Comparison of ENCODE assay signal across 1 cellular context in the genomic region with DNA sequence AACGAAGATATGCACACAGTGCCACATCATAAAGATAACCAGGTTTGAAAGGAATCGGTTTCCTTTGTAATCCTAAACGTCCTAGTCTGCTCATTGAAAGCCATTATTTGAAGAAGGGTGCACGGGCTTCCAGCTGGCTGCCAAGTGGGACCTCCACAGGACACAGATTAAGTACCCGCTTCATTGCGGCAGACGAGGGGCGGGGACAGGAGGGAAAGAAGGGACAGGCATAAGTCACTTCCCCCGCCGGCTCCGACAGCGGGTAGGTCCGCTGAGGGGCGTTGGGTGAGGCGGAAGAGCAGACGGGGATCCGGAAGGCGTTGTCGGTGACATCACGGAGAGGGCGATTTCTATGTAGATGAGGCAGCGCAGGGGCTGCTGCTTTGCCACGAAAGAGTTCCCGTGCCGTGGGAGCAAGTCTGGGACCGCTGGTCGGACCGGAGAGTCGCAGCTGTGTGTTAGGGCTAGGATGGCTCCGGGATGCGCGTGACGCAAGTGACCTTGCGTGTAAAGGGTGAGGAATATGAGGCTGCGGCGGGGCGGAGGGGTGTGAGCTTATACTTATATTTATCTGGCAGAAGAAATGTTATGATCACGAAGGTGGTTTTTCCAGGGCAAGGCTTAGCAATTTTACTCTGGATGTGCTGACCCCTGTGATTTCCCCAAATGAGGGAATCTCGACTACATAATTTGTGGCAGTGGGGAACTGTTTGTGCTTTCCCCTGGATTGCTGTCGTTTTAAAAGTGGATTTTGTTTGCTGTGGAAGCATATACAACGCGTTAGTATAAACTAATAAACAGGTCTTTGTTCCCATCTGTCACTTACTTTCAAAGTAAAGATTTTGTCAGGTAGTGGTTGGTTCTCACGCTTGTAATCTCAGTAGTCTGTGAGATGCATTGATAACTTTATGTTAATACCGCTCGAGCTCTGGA.
TF ChIP-seq lines count a peak whose summit lies in the region.
"Not testable (repeated sequence)": the region's sequence is repeated elsewhere in the genome, so short reads cannot be mapped to it uniquely, and the experiment has no call there.

No MANE protein-coding gene starts in this region.

TF ChIP-seq in HepG2, 621 proteins besides CTCF, POLR2A, EP300 and RAD21 (continued from another document and continues in another):
- peak; percentile 99 for TF ChIP-seq SNAPC4 (CRISPR knock-in tag; IDR thresholded peaks at IDR 0.05)
- TF ChIP-seq HOXA3 (CRISPR knock-in tag; IDR thresholded peaks at IDR 0.05), result peak; percentile 93
- TF ChIP-seq ZNF629 (CRISPR knock-in tag; conservative IDR thresholded peaks at IDR 0.05), result peak; percentile 27; the same call in 1 of the 2 replicates
- peak; percentile 62 for TF ChIP-seq HNRNPLL (IDR thresholded peaks at IDR 0.05; ENCODE audit: low read depth, low read length, poor library complexity, severe bottlenecking)
- TF ChIP-seq ZNF143 (CRISPR knock-in tag; IDR thresholded peaks at IDR 0.05), result peak; percentile 77
- TF ChIP-seq, protein P1, sequence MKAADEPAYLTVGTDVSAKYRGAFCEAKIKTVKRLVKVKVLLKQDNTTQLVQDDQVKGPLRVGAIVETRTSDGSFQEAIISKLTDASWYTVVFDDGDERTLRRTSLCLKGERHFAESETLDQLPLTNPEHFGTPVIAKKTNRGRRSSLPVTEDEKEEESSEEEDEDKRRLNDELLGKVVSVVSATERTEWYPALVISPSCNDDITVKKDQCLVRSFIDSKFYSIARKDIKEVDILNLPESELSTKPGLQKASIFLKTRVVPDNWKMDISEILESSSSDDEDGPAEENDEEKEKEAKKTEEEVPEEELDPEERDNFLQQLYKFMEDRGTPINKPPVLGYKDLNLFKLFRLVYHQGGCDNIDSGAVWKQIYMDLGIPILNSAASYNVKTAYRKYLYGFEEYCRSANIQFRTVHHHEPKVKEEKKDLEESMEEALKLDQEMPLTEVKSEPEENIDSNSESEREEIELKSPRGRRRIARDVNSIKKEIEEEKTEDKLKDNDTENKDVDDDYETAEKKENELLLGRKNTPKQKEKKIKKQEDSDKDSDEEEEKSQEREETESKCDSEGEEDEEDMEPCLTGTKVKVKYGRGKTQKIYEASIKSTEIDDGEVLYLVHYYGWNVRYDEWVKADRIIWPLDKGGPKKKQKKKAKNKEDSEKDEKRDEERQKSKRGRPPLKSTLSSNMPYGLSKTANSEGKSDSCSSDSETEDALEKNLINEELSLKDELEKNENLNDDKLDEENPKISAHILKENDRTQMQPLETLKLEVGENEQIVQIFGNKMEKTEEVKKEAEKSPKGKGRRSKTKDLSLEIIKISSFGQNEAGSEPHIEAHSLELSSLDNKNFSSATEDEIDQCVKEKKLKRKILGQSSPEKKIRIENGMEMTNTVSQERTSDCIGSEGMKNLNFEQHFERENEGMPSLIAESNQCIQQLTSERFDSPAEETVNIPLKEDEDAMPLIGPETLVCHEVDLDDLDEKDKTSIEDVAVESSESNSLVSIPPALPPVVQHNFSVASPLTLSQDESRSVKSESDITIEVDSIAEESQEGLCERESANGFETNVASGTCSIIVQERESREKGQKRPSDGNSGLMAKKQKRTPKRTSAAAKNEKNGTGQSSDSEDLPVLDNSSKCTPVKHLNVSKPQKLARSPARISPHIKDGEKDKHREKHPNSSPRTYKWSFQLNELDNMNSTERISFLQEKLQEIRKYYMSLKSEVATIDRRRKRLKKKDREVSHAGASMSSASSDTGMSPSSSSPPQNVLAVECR (CRISPR knock-in tag; IDR thresholded peaks at IDR 0.05; ENCODE audit: borderline replicate concordance), result peak; percentile 39; the same call in 1 of the 2 replicates
- peak; percentile 91 for TF ChIP-seq KDM2A (CRISPR knock-in tag; IDR thresholded peaks at IDR 0.05; ENCODE audit: borderline replicate concordance, low read depth)
- TF ChIP-seq SALL1 (CRISPR knock-in tag; IDR thresholded peaks at IDR 0.05), result peak; percentile 62; the same call in 1 of the 2 replicates
- TF ChIP-seq PHF8 (CRISPR knock-in tag; IDR thresholded peaks at IDR 0.05), result peak; percentile 53
- peak; percentile 64; the same call in 1 of the 2 replicates for TF ChIP-seq NFKB2 (CRISPR knock-in tag; IDR thresholded peaks at IDR 0.05; ENCODE audit: borderline replicate concordance)
- peak; percentile 100 for TF ChIP-seq SNAPC2 (CRISPR knock-in tag; IDR thresholded peaks at IDR 0.05)
- TF ChIP-seq ERF (CRISPR knock-in tag; IDR thresholded peaks at IDR 0.05), result 0 out of 2 replicates have a peak, but pooled peaks have one; percentile 30
- TF ChIP-seq MAF1 (CRISPR knock-in tag; IDR thresholded peaks at IDR 0.05; ENCODE audit: borderline replicate concordance), result 0 out of 2 replicates have a peak, but pooled peaks have one; percentile 49
- TF ChIP-seq ZNF616 (CRISPR knock-in tag; IDR thresholded peaks at IDR 0.05; ENCODE audit: low read depth), result 0 out of 2 replicates have a peak, but pooled peaks have one; percentile 27
- TF ChIP-seq SOX6 (IDR thresholded peaks at IDR 0.05), result not testable (repeated sequence)
- peak; percentile 49 for TF ChIP-seq SOX6 (CRISPR knock-in tag; IDR thresholded peaks at IDR 0.05)
- TF ChIP-seq TCF7 (IDR thresholded peaks at IDR 0.05; ENCODE audit: low read depth), result peak; percentile 20; the same call in 1 of the 2 replicates
- TF ChIP-seq ZNF574 (CRISPR knock-in tag; IDR thresholded peaks at IDR 0.05), result peak; percentile 61
- TF ChIP-seq ATF1 (CRISPR knock-in tag; IDR thresholded peaks at IDR 0.05), result peak; percentile 77
- peak; percentile 63; the same call in 1 of the 2 replicates for TF ChIP-seq ZSCAN21 (CRISPR knock-in tag; IDR thresholded peaks at IDR 0.05; ENCODE audit: borderline replicate concordance)
- TF ChIP-seq TAF1 (CRISPR knock-in tag; IDR thresholded peaks at IDR 0.05), result peak; percentile 43; the same call in 1 of the 2 replicates
- TF ChIP-seq MED1 (CRISPR knock-in tag; IDR thresholded peaks at IDR 0.05), result peak; percentile 69
- TF ChIP-seq, protein P2, sequence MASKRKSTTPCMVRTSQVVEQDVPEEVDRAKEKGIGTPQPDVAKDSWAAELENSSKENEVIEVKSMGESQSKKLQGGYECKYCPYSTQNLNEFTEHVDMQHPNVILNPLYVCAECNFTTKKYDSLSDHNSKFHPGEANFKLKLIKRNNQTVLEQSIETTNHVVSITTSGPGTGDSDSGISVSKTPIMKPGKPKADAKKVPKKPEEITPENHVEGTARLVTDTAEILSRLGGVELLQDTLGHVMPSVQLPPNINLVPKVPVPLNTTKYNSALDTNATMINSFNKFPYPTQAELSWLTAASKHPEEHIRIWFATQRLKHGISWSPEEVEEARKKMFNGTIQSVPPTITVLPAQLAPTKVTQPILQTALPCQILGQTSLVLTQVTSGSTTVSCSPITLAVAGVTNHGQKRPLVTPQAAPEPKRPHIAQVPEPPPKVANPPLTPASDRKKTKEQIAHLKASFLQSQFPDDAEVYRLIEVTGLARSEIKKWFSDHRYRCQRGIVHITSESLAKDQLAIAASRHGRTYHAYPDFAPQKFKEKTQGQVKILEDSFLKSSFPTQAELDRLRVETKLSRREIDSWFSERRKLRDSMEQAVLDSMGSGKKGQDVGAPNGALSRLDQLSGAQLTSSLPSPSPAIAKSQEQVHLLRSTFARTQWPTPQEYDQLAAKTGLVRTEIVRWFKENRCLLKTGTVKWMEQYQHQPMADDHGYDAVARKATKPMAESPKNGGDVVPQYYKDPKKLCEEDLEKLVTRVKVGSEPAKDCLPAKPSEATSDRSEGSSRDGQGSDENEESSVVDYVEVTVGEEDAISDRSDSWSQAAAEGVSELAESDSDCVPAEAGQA (IDR thresholded peaks at IDR 0.05; ENCODE audit: low read depth), result peak; percentile 76
- TF ChIP-seq, protein P2 (CRISPR knock-in tag; IDR thresholded peaks at IDR 0.05; ENCODE audit: borderline replicate concordance), result not testable (repeated sequence)
- TF ChIP-seq ZBTB21 (CRISPR knock-in tag; IDR thresholded peaks at IDR 0.05), result peak; percentile 93
- TF ChIP-seq ZFP91 (CRISPR knock-in tag; IDR thresholded peaks at IDR 0.05; ENCODE audit: borderline replicate concordance), result peak; percentile 12; the same call in 1 of the 2 replicates
- 0 out of 2 replicates have a peak, but pooled peaks have one; percentile 18 for TF ChIP-seq REPIN1 (CRISPR knock-in tag; IDR thresholded peaks at IDR 0.05; ENCODE audit: borderline replicate concordance, low read depth)
- peak; percentile 48; the same call in 1 of the 2 replicates for TF ChIP-seq ZNF780A (CRISPR knock-in tag; IDR thresholded peaks at IDR 0.05)
